In the genomic region with DNA sequence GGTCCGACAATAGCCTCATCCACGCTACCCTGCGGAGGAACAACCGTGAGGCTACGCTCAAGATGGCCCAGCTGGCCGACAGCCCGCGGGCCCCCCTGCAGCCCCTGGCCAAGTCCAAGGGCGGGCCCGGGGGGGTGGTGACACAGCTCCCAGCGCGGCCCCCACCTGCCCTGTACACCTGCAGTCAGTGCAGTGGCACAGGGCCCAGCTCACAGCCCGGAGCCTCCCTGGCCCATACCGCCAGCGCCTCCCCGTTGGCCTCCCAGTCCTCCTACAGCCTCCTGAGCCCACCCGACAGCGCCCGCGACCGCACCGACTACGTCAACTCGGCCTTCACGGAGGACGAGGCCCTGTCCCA, we compare ENCODE assay signal across 22 cellular contexts.
"Had no signal": no experiment of that assay in that cellular context is flagged by ENCODE, and none has a peak within 500 bp of the region (broad histone marks: within the 10 kb centered on the region; RNA-seq: fewer than 3 reads in every experiment).

No MANE protein-coding gene starts in this region.

- H3K9me3 ChIP-seq: esophagus muscularis mucosa, gastrocnemius medialis, left ventricle myocardium inferior, neutrophil, sigmoid colon, tibial artery had no signal

- H3K27ac Mint-ChIP-seq: nephron progenitor cell had no signal

- H3K36me3 ChIP-seq: neutrophil had no signal

- H3K4me3 ChIP-seq: dorsolateral prefrontal cortex, esophagus muscularis mucosa, gastrocnemius medialis, left ventricle myocardium inferior, lung, sigmoid colon, skin epidermis, tibial artery had no signal

- H3K27me3 ChIP-seq: dorsolateral prefrontal cortex, esophagus muscularis mucosa, gastrocnemius medialis, neutrophil, sigmoid colon, tibial artery had no signal

- H3K4me1 ChIP-seq: esophagus muscularis mucosa, left ventricle myocardium inferior, sigmoid colon, tibial artery had no signal

- H3K27me3 Mint-ChIP-seq: naive B cell had no signal

- DNase-seq: central memory CD4-positive, alpha-beta T cell; cortex of kidney; dorsolateral prefrontal cortex; effector CD8-positive, alpha-beta T cell; gastrocnemius medialis; glutamatergic neuron; kidney; left cardiac atrium; left ventricle myocardium inferior; mesendoderm; naive B cell; nephron progenitor cell; sigmoid colon; stimulated activated CD4-positive, alpha-beta T cell treated with anti-CD3 and anti-CD28 coated beads, Interleukin-2, amount 100 ng/mL, for 24 hours; stimulated activated CD4-positive, alpha-beta T cell treated with anti-CD3 and anti-CD28 coated beads, Interleukin-4, amount 100 ng/mL, for 4 hours; stimulated activated naive CD4-positive, alpha-beta T cell treated with Interleukin-2 at 50 U/mL for 16 hours; tibial artery had no signal

- ATAC-seq: gastrocnemius medialis, left cardiac atrium had no signal

- H3K9me3 Mint-ChIP-seq: naive B cell, nephron progenitor cell had no signal

- H3K4me1 Mint-ChIP-seq: nephron progenitor cell had no signal

- H3K4me3 Mint-ChIP-seq: naive B cell, nephron progenitor cell had no signal

- H3K27ac ChIP-seq: epithelial cell of prostate, esophagus muscularis mucosa, gastrocnemius medialis, left ventricle myocardium inferior, neutrophil, sigmoid colon, skin epidermis, tibial artery had no signal
